ENCODE assay signal across 8 cellular contexts in the genomic region with DNA sequence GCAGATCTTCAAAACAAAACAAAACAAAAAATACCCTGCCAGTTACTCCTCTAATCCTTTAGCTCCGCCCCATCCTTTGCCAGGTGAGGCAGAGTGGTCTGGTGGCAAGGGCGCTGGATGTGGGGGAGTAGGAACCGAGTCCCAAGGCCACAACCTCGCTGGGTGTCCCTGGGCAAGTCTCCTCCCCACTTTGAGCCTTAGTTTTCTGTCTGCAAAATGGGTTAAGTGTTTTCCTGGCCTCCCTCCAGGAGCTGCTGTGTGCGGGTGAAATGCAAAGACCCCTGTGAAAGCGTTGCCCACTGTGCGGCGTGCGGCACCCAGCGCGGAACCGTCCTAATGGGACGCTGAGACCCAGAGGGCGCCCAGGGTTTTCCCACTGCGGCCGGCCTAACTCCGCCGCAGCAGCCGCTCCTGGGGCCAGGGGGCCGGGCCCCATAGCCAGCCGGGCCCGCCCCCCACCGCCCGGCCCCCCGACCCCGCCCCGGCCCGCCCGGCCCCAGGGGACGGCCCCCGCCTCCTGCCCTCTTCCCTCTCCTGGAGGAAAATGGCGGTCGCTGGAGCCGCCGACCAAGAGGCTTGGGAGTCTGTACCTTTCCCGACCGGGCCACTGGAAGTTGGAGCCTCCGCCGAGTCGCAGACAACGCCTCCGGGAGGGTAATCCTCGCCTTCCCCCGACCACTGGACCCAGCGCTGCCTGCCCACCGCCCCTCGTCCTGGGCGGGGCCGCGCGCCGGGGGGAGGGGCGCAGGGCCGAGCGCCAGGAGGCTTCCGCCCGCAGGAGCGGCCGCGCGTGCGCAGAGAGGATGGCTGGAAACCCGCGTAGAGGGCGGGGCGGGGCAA. TPM values are rescaled to one million over a fixed set of nuclear protein-coding genes. Genes with fewer than 3 reads are reported as not detected.
DNase-seq lines count a peak whose midpoint lies in the region; ATAC-seq, FAIRE-seq and TF ChIP-seq lines count a peak whose summit lies in the region.

A gene with protein sequence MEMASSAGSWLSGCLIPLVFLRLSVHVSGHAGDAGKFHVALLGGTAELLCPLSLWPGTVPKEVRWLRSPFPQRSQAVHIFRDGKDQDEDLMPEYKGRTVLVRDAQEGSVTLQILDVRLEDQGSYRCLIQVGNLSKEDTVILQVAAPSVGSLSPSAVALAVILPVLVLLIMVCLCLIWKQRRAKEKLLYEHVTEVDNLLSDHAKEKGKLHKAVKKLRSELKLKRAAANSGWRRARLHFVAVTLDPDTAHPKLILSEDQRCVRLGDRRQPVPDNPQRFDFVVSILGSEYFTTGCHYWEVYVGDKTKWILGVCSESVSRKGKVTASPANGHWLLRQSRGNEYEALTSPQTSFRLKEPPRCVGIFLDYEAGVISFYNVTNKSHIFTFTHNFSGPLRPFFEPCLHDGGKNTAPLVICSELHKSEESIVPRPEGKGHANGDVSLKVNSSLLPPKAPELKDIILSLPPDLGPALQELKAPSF (plus strand): TSS at position 523 of the 840 bp plus-strand sequence. CDS start 13,327 bp downstream, outside the sequence.
A gene with protein sequence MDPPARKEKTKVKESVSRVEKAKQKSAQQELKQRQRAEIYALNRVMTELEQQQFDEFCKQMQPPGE (minus strand): TSS at position 798 of the 840 bp plus-strand sequence. CDS start 853 bp downstream, outside the sequence.

- FAIRE-seq in bronchial epithelial cell (lab: Jason Lieb, UNC): no peak

- H3K4me3 ChIP-seq in ACC112 (ENCODE audit: low read depth, low read length) (peak within 1 kb of the TSS; percentile 98), bronchial epithelial cell (ENCODE audit: low read depth, low read length) (peak within 1 kb of the TSS; percentile 75)

- H3K9me3 Mint-ChIP-seq in WTC11: no peaks in the 10 kb centered on the region

- POLR2A ChIA-PET in WTC11 (lab: Charles Lee): interaction anchor here (0.6 to 1.3 kb wide), 4 partner anchors 50 to 108 kb away, joined by 3 to 4 read pairs (median 3); a partner anchor contains a TSS

- H3K79me2 ChIP-seq in ACC112 (ENCODE audit: control insufficient read depth, insufficient read depth, low read length, unreplicated experiment): peaks cover 4% of the 10 kb centered on the region

- no peak for TF ChIP-seq CTCF in WTC11 (IDR thresholded peaks at IDR 0.05)
- TF ChIP-seq CTCF in bronchial epithelial cell (IDR thresholded peaks at IDR 0.05; ENCODE audit: insufficient read depth, low read length, severe bottlenecking): no peak

- no peaks in the 10 kb centered on the region for H3K27me3 ChIP-seq in ACC112 (ENCODE audit: insufficient read depth, low read length)
- H3K27me3 ChIP-seq in bronchial epithelial cell (ENCODE audit: control insufficient read depth, insufficient read depth, low read length): no peaks in the 10 kb centered on the region

- no peaks in the 10 kb centered on the region for H3K27me3 Mint-ChIP-seq in WTC11 (ENCODE audit: low read depth)

- H2AFZ ChIP-seq in ACC112 (ENCODE audit: low read length, unreplicated experiment): peak within 1 kb of the TSS; percentile 97

- peaks cover 12% of the 10 kb centered on the region for H3K4me1 ChIP-seq in ACC112 (ENCODE audit: control insufficient read depth, insufficient read depth, low read length, unreplicated experiment)

- H3K4me1 Mint-ChIP-seq in WTC11: peaks cover 17% of the 10 kb centered on the region

- DNase-seq in NCI-H2196 treated with DMSO at 0.1 percent for 48 hours (lab: John Stamatoyannopoulos, UW; ENCODE audit: unreplicated experiment): peak; percentile 81
- peak; percentile 91 for DNase-seq in WTC11 (ENCODE audit: low spot score)
- peak; percentile 53 for DNase-seq in bronchial epithelial cell (ENCODE audit: low read depth)
- peak; percentile 96 for DNase-seq in islet precursor cell
- DNase-seq in stimulated activated CD4-positive, alpha-beta T cell treated with anti-CD3 and anti-CD28 coated beads, Interleukin-12 subunit alpha, Interleukin-12 subunit beta, amount 100 ng/mL, for 4 hours: peak; percentile 98

- H3K36me3 Mint-ChIP-seq in WTC11: peaks cover 9% of the 10 kb centered on the region

- H3K4me3 Mint-ChIP-seq in WTC11: peak within 1 kb of the TSS; percentile 78

- CTCF ChIA-PET in WTC11 (lab: Charles Lee): interaction anchor here (0.7 to 3.2 kb wide), 8 partner anchors 30 to 257 kb away, joined by 3 to 17 read pairs (median 6); a partner anchor contains a TSS

- no peaks in the 10 kb centered on the region for H3K36me3 ChIP-seq in ACC112 (ENCODE audit: insufficient read depth, low read length)
- peaks cover 1% of the 10 kb centered on the region for H3K36me3 ChIP-seq in bronchial epithelial cell (ENCODE audit: control insufficient read depth, insufficient read depth, low read length)

- H3K27ac Mint-ChIP-seq in WTC11: peak within 1 kb of the TSS; percentile 88

- ATAC-seq in GM18873 (IDR thresholded peaks at IDR 0.05; ENCODE audit: low FRiP score, unreplicated experiment) (peak; percentile 66), HG03108 (IDR thresholded peaks at IDR 0.05; ENCODE audit: unreplicated experiment) (peak; percentile 80), WTC11 (peak; percentile 83)

- peak within 1 kb of the TSS; percentile 98 for H3K27ac ChIP-seq in ACC112 (ENCODE audit: low read depth, low read length)

TF ChIP-seq in WTC11, 78 proteins besides CTCF, POLR2A, EP300 and RAD21:
- TF ChIP-seq ZNF423 (CRISPR knock-in tag; IDR thresholded peaks at IDR 0.05) (peak; percentile 47; the same call in 1 of the 2 replicates), FOXP1 (CRISPR knock-in tag; IDR thresholded peaks at IDR 0.05; ENCODE audit: borderline replicate concordance) (peak; percentile 64; the same call in 1 of the 2 replicates), ZNF671 (CRISPR knock-in tag; IDR thresholded peaks at IDR 0.05) (no peak), SP1 (CRISPR knock-in tag; conservative IDR thresholded peaks at IDR 0.05) (peak; percentile 78; the same call in 1 of the 2 replicates), GTF2I (CRISPR knock-in tag; conservative IDR thresholded peaks at IDR 0.05) (peak; percentile 57; the same call in 1 of the 2 replicates)
- TF ChIP-seq, protein P1, sequence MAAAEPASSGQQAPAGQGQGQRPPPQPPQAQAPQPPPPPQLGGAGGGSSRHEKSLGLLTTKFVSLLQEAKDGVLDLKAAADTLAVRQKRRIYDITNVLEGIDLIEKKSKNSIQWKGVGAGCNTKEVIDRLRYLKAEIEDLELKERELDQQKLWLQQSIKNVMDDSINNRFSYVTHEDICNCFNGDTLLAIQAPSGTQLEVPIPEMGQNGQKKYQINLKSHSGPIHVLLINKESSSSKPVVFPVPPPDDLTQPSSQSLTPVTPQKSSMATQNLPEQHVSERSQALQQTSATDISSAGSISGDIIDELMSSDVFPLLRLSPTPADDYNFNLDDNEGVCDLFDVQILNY (CRISPR knock-in tag; IDR thresholded peaks at IDR 0.05): no peak
- TF ChIP-seq, protein P2, sequence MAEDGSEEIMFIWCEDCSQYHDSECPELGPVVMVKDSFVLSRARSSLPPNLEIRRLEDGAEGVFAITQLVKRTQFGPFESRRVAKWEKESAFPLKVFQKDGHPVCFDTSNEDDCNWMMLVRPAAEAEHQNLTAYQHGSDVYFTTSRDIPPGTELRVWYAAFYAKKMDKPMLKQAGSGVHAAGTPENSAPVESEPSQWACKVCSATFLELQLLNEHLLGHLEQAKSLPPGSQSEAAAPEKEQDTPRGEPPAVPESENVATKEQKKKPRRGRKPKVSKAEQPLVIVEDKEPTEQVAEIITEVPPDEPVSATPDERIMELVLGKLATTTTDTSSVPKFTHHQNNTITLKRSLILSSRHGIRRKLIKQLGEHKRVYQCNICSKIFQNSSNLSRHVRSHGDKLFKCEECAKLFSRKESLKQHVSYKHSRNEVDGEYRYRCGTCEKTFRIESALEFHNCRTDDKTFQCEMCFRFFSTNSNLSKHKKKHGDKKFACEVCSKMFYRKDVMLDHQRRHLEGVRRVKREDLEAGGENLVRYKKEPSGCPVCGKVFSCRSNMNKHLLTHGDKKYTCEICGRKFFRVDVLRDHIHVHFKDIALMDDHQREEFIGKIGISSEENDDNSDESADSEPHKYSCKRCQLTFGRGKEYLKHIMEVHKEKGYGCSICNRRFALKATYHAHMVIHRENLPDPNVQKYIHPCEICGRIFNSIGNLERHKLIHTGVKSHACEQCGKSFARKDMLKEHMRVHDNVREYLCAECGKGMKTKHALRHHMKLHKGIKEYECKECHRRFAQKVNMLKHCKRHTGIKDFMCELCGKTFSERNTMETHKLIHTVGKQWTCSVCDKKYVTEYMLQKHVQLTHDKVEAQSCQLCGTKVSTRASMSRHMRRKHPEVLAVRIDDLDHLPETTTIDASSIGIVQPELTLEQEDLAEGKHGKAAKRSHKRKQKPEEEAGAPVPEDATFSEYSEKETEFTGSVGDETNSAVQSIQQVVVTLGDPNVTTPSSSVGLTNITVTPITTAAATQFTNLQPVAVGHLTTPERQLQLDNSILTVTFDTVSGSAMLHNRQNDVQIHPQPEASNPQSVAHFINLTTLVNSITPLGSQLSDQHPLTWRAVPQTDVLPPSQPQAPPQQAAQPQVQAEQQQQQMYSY (CRISPR knock-in tag; IDR thresholded peaks at IDR 0.05): 0 out of 2 replicates have a peak, but pooled peaks have one; percentile 30

RNA-seq across cellular contexts. Expression of the first gene that starts in this region (rescaled TPM):
- total RNA-seq in WTC11 (2021) (2.6 to 4.2 TPM (median 3.1 TPM) in 3 replicates), bronchial epithelial cell (5.3 and 6.3 TPM in 2 replicates)

RNA-seq across cellular contexts. Expression of the second gene that starts in this region (rescaled TPM):
- total RNA-seq in WTC11 (2021) (28.7 to 31.3 TPM (median 30.7 TPM) in 3 replicates), bronchial epithelial cell (18.2 and 21.0 TPM in 2 replicates)

Comparison
In these comparisons a context has a peak if more than half of its experiments do, and no peak if none do; other contexts are left out.
1. Peak in every context shown above with its lines: DNase-seq, ATAC-seq, H3K4me3 ChIP-seq and H3K27ac ChIP-seq.